Comparison of ENCODE assay signal across 21 cellular contexts in genomic region chr12:47591795-47592194, GRCh38.
DNase-seq lines count a peak whose midpoint lies in the region; ATAC-seq and TF ChIP-seq lines count a peak whose summit lies in the region.
"Had no signal": no experiment of that assay in that cellular context is flagged by ENCODE, and none has a peak within 500 bp of the region (broad histone marks: within the 10 kb centered on the region; RNA-seq: fewer than 3 reads in every experiment).

No MANE protein-coding gene starts in this region.

- H3K4me1 ChIP-seq in esophagus squamous epithelium = peaks cover 0 to 11% (median 4%) of the 10 kb centered on the region in 3 donors
- H3K4me1 ChIP-seq: right lobe of liver had no signal

- H3K36me3 ChIP-seq in esophagus squamous epithelium = no peaks in the 10 kb centered on the region
- H3K36me3 ChIP-seq: Peyer's patch, right lobe of liver had no signal

- H3K27ac Mint-ChIP-seq in nephron = peak overlapping the region; percentile 82 to 95 (median 91)
- H3K27ac Mint-ChIP-seq: activated naive CD4-positive, alpha-beta T cell treated with anti-CD3 and anti-CD28 coated beads, Interleukin-2, amount 50 U/mL, for 24 hours; activated T-cell treated with anti-CD3 and anti-CD28 coated beads, Interleukin-2, amount 50 U/mL, for 24 hours; CD8-positive, alpha-beta memory T cell had no signal

- 45 to 60% methylated on average over 3 to 4 of the region's 4 CpGs for WGBS in esophagus squamous epithelium, 2 donors

- peak; percentile 70 for DNase-seq in Ammon's horn (ENCODE audit: low spot score)
- peak; percentile 61 to 76 for DNase-seq in NCI-H524 (lab: John Stamatoyannopoulos, UW)
- no peak for DNase-seq in esophagus squamous epithelium (lab: John Stamatoyannopoulos, UW)
- DNase-seq in DMS153 (lab: John Stamatoyannopoulos, UW) = no peak
- no peak for DNase-seq in DMS 273 treated with DMSO at 0.1 percent for 48 hours (lab: John Stamatoyannopoulos, UW)
- DNase-seq: activated CD4-positive, alpha-beta T cell treated with anti-CD3 and anti-CD28 coated beads, Interleukin-2, amount 50 U/mL, for 48 hours; activated T-cell treated with anti-CD3 and anti-CD28 coated beads, Interleukin-2, amount 50 U/mL, for 24 hours; CD8-positive, alpha-beta memory T cell; MM.1S; NCI-H2029; NCI-H510A; Peyer's patch; right lobe of liver; stimulated activated CD4-positive, alpha-beta T cell treated with anti-CD3 and anti-CD28 coated beads, Interleukin-4, amount 100 ng/mL, for 24 hours had no signal

- TF ChIP-seq POLR2A in esophagus squamous epithelium (IDR thresholded peaks at IDR 0.05) = no peak

- H3K27ac ChIP-seq in esophagus squamous epithelium = peak overlapping the region in 3 of 4 donors; percentile 16 to 58 (median 57)
- H3K27ac ChIP-seq: right lobe of liver had no signal

- H3K36me3 Mint-ChIP-seq in nephron (ENCODE audit: low read depth) = no peaks in the 10 kb centered on the region

- no peak overlapping the region for H3K4me3 ChIP-seq in esophagus squamous epithelium
- H3K4me3 ChIP-seq: coronary artery, lung, Peyer's patch, right lobe of liver had no signal

- H3K9me3 ChIP-seq in esophagus squamous epithelium = no peaks in the 10 kb centered on the region
- H3K9me3 ChIP-seq: Peyer's patch, right lobe of liver had no signal

- no peaks in the 10 kb centered on the region for H3K9me3 Mint-ChIP-seq in nephron
- H3K9me3 Mint-ChIP-seq: CD8-positive, alpha-beta memory T cell had no signal

- ATAC-seq in GM18498 (IDR thresholded peaks at IDR 0.05; ENCODE audit: unreplicated experiment) (no peak), HG03565 (IDR thresholded peaks at IDR 0.05; ENCODE audit: unreplicated experiment) (no peak)
- ATAC-seq: HepG2 had no signal

- TF ChIP-seq CTCF in esophagus squamous epithelium (IDR thresholded peaks at IDR 0.05) (no peak), nephron (IDR thresholded peaks at IDR 0.05; ENCODE audit: unreplicated experiment in 3 of 3) (no peak)

- intact Hi-C loops in esophagus squamous epithelium (cut with DNase I) = no loop called here

- no peak overlapping the region for H3K4me3 Mint-ChIP-seq in nephron
- H3K4me3 Mint-ChIP-seq: activated naive CD4-positive, alpha-beta T cell treated with anti-CD3 and anti-CD28 coated beads, Interleukin-2, amount 50 U/mL, for 24 hours; activated T-cell treated with anti-CD3 and anti-CD28 coated beads, Interleukin-2, amount 50 U/mL, for 24 hours; CD8-positive, alpha-beta memory T cell had no signal

- H3K27me3 ChIP-seq in esophagus squamous epithelium = no peaks in the 10 kb centered on the region
- H3K27me3 ChIP-seq: Peyer's patch, right lobe of liver had no signal

- H3K27me3 Mint-ChIP-seq in nephron (ENCODE audit: low read depth) = no peaks in the 10 kb centered on the region
- H3K27me3 Mint-ChIP-seq: activated naive CD4-positive, alpha-beta T cell treated with anti-CD3 and anti-CD28 coated beads, Interleukin-2, amount 50 U/mL, for 24 hours; activated T-cell treated with anti-CD3 and anti-CD28 coated beads, Interleukin-2, amount 50 U/mL, for 24 hours had no signal

- H3K4me1 Mint-ChIP-seq in nephron = peaks cover 29% of the 10 kb centered on the region
- H3K4me1 Mint-ChIP-seq: CD8-positive, alpha-beta memory T cell had no signal

Comparison
In these comparisons a context has a peak if more than half of its experiments do, and no peak if none do; other contexts are left out.
1. DNase-seq: peak in Ammon's horn (single experiment) and NCI-H524 (2 of 2); none in esophagus squamous epithelium (single experiment), DMS153 (single experiment) and DMS 273 treated with DMSO at 0.1 percent for 48 hours (single experiment).